ENCODE assay signal across 8 cellular contexts in the genomic region with DNA sequence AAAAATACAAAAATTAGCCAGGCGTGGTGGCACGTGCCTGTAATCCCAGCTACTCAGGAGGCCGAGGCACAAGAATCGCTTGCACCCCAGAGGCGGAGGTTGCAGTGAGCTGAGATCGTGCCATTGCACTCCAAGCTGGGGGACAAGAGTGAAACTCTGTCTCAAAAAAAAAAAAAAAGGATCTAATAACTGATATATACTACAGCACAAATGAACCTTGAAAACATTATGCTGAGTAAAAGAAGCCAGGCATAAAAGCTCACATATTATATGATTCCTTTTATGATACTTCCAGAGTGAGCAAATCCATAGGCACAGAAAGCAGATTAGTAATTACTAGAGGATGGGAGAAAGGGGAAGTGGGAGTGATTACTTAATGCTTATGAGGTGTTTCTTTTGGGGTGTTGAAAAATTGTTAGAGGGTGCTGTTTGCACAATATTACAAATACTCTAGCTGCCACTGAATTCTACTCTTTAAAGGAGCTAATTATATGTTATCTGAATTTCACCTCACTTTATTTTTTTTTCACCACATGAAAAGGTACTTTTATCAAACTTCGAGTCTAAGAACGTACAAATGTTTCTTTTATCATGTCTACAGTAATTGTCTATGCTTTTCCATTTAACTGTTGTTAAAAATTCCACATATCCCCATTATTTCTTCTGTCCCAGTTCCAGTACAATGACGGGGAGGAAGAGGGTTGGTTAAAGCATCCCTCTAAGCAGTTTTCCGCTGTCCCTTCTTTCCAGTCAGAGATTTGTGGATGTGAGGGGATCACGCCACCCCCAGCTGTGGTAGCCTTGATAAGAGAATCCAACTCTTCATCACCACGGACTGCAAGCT.
A peak's percentile ranks its signal among the peaks of the same experiment; 100 is the strongest.
DNase-seq lines count a peak whose midpoint lies in the region; ATAC-seq and TF ChIP-seq lines count a peak whose summit lies in the region.

No MANE protein-coding gene starts in this region.

- H3K36me3 ChIP-seq in ACC112 (ENCODE audit: insufficient read depth, low read length) (no peaks in the 10 kb centered on the region), brain microvascular endothelial cell (replicated peaks) (no peaks in the 10 kb centered on the region), mucosa of descending colon (ENCODE audit: low read depth) (no peaks in the 10 kb centered on the region)

- DNase-seq in HFF-Myc (ENCODE audit: extremely low read depth, low read depth), result no peak
- no peak for DNase-seq in brain microvascular endothelial cell
- no peak for DNase-seq in mesothelial cell of epicardium (ENCODE audit: low spot score in 2 of 2, unreplicated experiment in 2 of 2)
- DNase-seq in mucosa of descending colon, result no peak
- DNase-seq in RWPE1 (ENCODE audit: low spot score), result no peak
- no peak for DNase-seq in foreskin keratinocyte
- DNase-seq in EL, result no peak

- peaks cover 2% of the 10 kb centered on the region for H3K4me1 ChIP-seq in ACC112 (ENCODE audit: control insufficient read depth, insufficient read depth, low read length, unreplicated experiment)
- H3K4me1 ChIP-seq in mucosa of descending colon (ENCODE audit: low read depth), result no peaks in the 10 kb centered on the region
- no peaks in the 10 kb centered on the region for H3K4me1 ChIP-seq in foreskin keratinocyte

- no peaks in the 10 kb centered on the region for H3K27me3 ChIP-seq in ACC112 (ENCODE audit: insufficient read depth, low read length)
- H3K27me3 ChIP-seq in brain microvascular endothelial cell (replicated peaks), result no peaks in the 10 kb centered on the region
- H3K27me3 ChIP-seq in foreskin keratinocyte, result no peaks in the 10 kb centered on the region

- intact Hi-C loops in mucosa of descending colon (cut with DNase I, micrococcal nuclease), result no loop called here

- no peak for TF ChIP-seq CTCF in HFF-Myc (IDR thresholded peaks at IDR 0.05; ENCODE audit: low read depth, low read length, missing control alignments)
- TF ChIP-seq CTCF in brain microvascular endothelial cell (IDR thresholded peaks at IDR 0.05; ENCODE audit: low read depth, low read length, missing control alignments), result no peak
- TF ChIP-seq CTCF in mesothelial cell of epicardium (IDR thresholded peaks at IDR 0.05; ENCODE audit: unreplicated experiment), result no peak
- TF ChIP-seq CTCF in mucosa of descending colon (IDR thresholded peaks at IDR 0.05), result no peak
- no peak for TF ChIP-seq CTCF in RWPE1 (conservative IDR thresholded peaks at IDR 0.05; ENCODE audit: low read depth)
- TF ChIP-seq CTCF in foreskin keratinocyte (conservative IDR thresholded peaks at IDR 0.05), result no peak

- no peaks in the 10 kb centered on the region for H3K27me3 Mint-ChIP-seq in mesothelial cell of epicardium (ENCODE audit: low read depth)

- H3K79me2 ChIP-seq in ACC112 (ENCODE audit: control insufficient read depth, insufficient read depth, low read length, unreplicated experiment), result no peaks in the 10 kb centered on the region

- H3K36me3 Mint-ChIP-seq in mesothelial cell of epicardium, result peaks cover 10% of the 10 kb centered on the region

- no peaks in the 10 kb centered on the region for H3K9me3 Mint-ChIP-seq in mesothelial cell of epicardium

- CTCF ChIA-PET in RWPE1 (lab: Yijun Ruan, JAX), result interaction anchor here (1.7 kb wide), 1 partner anchor 19 kb away, joined by 3 read pairs; no protein-coding TSS in a partner anchor

- in situ Hi-C loops in brain microvascular endothelial cell (cut with HindIII; ENCODE audit: low pct_ligation_motif_present, low sequenced_read_pairs), result no loop called here

- H3K27ac Mint-ChIP-seq in mesothelial cell of epicardium, result peak overlapping the region; percentile 90

- H3K27ac ChIP-seq in ACC112 (ENCODE audit: low read depth, low read length) (no peak overlapping the region), brain microvascular endothelial cell (no peak overlapping the region), RWPE1 (no peak overlapping the region), foreskin keratinocyte (no peak overlapping the region)

- H2AFZ ChIP-seq in ACC112 (ENCODE audit: low read length, unreplicated experiment), result peak overlapping the region; percentile 50

- H3K4me1 Mint-ChIP-seq in mesothelial cell of epicardium, result peaks cover 6% of the 10 kb centered on the region

- H3K9me3 ChIP-seq in mucosa of descending colon, result no peaks in the 10 kb centered on the region

- POLR2A ChIA-PET in RWPE1 (lab: Yijun Ruan, JAX; ENCODE audit: low non-redundant PET), result no interaction called here

- H3K4me3 ChIP-seq in ACC112 (ENCODE audit: low read depth, low read length) (peak overlapping the region; percentile 71), HFF-Myc (replicated peaks; ENCODE audit: low read depth, low read length) (peak overlapping the region; percentile 27), brain microvascular endothelial cell (ENCODE audit: low read depth, low read length) (peak overlapping the region; percentile 49), mucosa of descending colon (no peak overlapping the region)

- ATAC-seq in mucosa of descending colon (no peak), foreskin keratinocyte (no peak)

- H3K4me3 Mint-ChIP-seq in mesothelial cell of epicardium, result peak overlapping the region; percentile 72
